13 cellular contexts compared by ENCODE assay signal in the genomic region with DNA sequence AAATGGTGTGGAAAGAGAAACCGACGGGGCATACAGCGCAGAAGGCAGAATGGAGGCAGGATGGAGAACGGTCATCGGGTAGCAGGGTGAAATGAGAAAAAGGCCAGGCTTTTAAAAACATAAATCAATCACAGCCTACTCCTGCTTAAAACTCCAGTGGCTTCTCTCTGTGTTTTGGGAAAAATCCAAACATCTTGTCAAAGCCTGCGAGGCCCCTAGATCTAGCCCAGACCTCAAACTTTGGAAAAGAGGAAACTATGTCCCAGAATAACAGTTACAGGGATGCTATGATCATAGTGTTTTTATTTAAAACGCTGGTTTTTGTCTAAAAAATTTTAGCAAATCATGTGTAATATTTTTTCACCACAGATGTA. TPM values are rescaled to one million over a fixed set of nuclear protein-coding genes. Genes with fewer than 3 reads are reported as not detected.
DNase-seq lines count a peak whose midpoint lies in the region; ATAC-seq and TF ChIP-seq lines count a peak whose summit lies in the region.
"Had no signal": no experiment of that assay in that cellular context is flagged by ENCODE, and none has a peak within 500 bp of the region (broad histone marks: within the 10 kb centered on the region; RNA-seq: fewer than 3 reads in every experiment).

No MANE protein-coding gene starts in this region.

- H3K4me3 ChIP-seq in adipocyte (ENCODE audit: low read length) = no peak overlapping the region
- no peak overlapping the region for H3K4me3 ChIP-seq in esophagus squamous epithelium

- no peak for ATAC-seq in GM18907 (IDR thresholded peaks at IDR 0.05; ENCODE audit: unreplicated experiment)
- ATAC-seq: stimulated activated naive CD8-positive, alpha-beta T cell treated with anti-CD3 and anti-CD28 coated beads, Interleukin-15, amount 100 ng/mL, for 72 hours had no signal

- H3K27ac ChIP-seq in esophagus squamous epithelium = peak overlapping the region; percentile 45 to 91 (median 84)
- H3K27ac ChIP-seq: parathyroid adenoma had no signal

- H3K36me3 Mint-ChIP-seq in nephron (ENCODE audit: low read depth) (no peaks in the 10 kb centered on the region), type B pancreatic cell (no peaks in the 10 kb centered on the region)

- intact Hi-C loops in esophagus squamous epithelium (cut with DNase I) = no loop called here

- WGBS in esophagus squamous epithelium, 2 donors = 60 to 76% methylated on average over 7 of the region's 7 CpGs

- no peak for DNase-seq in adipocyte (ENCODE audit: low read depth)
- DNase-seq in esophagus squamous epithelium (lab: John Stamatoyannopoulos, UW) = no peak
- DNase-seq in type B pancreatic cell (ENCODE audit: extremely low spot score, unreplicated experiment) = no peak
- DNase-seq in mucosa of gallbladder (ENCODE audit: low spot score) = no peak
- no peak for DNase-seq in hippocampal formation (lab: John Stamatoyannopoulos, UW)
- DNase-seq: activated CD4-positive, alpha-beta T cell treated with anti-CD3 and anti-CD28 coated beads, Interleukin-2, amount 50 U/mL, for 48 hours; kidney glomerular epithelial cell; OCI-M1; stimulated activated naive CD8-positive, alpha-beta T cell treated with anti-CD3 and anti-CD28 coated beads, Interleukin-15, amount 100 ng/mL, for 72 hours had no signal

- H3K4me1 ChIP-seq in adipocyte (ENCODE audit: control insufficient read depth, insufficient read depth, low read length) = peaks cover 53% of the 10 kb centered on the region
- peaks cover 14 to 74% (median 49%) of the 10 kb centered on the region in 3 donors for H3K4me1 ChIP-seq in esophagus squamous epithelium

- H3K27me3 Mint-ChIP-seq in nephron (ENCODE audit: low read depth) (no peaks in the 10 kb centered on the region), type B pancreatic cell (no peaks in the 10 kb centered on the region)

- peak overlapping the region; percentile 4 for H3K9ac ChIP-seq in adipocyte (ENCODE audit: low read length)
- H3K9ac ChIP-seq: parathyroid adenoma had no signal

- H3K27ac Mint-ChIP-seq in nephron (peak overlapping the region; percentile 99), type B pancreatic cell (peak overlapping the region; percentile 67)
- H3K27ac Mint-ChIP-seq: stimulated activated naive CD8-positive, alpha-beta T cell treated with anti-CD3 and anti-CD28 coated beads, Interleukin-15, amount 100 ng/mL, for 72 hours had no signal

- H3K27me3 ChIP-seq in adipocyte (replicated peaks; ENCODE audit: control insufficient read depth, insufficient read depth, low read length) = no peaks in the 10 kb centered on the region
- H3K27me3 ChIP-seq in esophagus squamous epithelium = no peaks in the 10 kb centered on the region

- no peaks in the 10 kb centered on the region for H3K36me3 ChIP-seq in adipocyte (ENCODE audit: control insufficient read depth, insufficient read depth, low read length, severe bottlenecking)
- H3K36me3 ChIP-seq in esophagus squamous epithelium = no peaks in the 10 kb centered on the region

- H3K4me3 Mint-ChIP-seq in nephron (peak overlapping the region; percentile 50 to 66 (median 65)), type B pancreatic cell (peak overlapping the region; percentile 63)
- H3K4me3 Mint-ChIP-seq: stimulated activated naive CD8-positive, alpha-beta T cell treated with anti-CD3 and anti-CD28 coated beads, Interleukin-15, amount 100 ng/mL, for 72 hours had no signal

- no peak for TF ChIP-seq CTCF in esophagus squamous epithelium (IDR thresholded peaks at IDR 0.05)
- TF ChIP-seq CTCF in nephron (IDR thresholded peaks at IDR 0.05; ENCODE audit: unreplicated experiment in 3 of 3) = no peak
- no peak for TF ChIP-seq CTCF in type B pancreatic cell (conservative IDR thresholded peaks at IDR 0.05)

- H3K9me3 Mint-ChIP-seq in nephron (no peaks in the 10 kb centered on the region), type B pancreatic cell (no peaks in the 10 kb centered on the region)
- H3K9me3 Mint-ChIP-seq: stimulated activated naive CD8-positive, alpha-beta T cell treated with anti-CD3 and anti-CD28 coated beads, Interleukin-15, amount 100 ng/mL, for 72 hours had no signal

- H3K9me3 ChIP-seq in adipocyte (ENCODE audit: control insufficient read depth, low read length) = no peaks in the 10 kb centered on the region
- H3K9me3 ChIP-seq in esophagus squamous epithelium = no peaks in the 10 kb centered on the region

- TF ChIP-seq POLR2A in esophagus squamous epithelium (IDR thresholded peaks at IDR 0.05) = no peak

- H3K4me1 Mint-ChIP-seq in nephron (peaks cover 85% of the 10 kb centered on the region), type B pancreatic cell (ENCODE audit: unreplicated experiment) (peaks cover 70% of the 10 kb centered on the region)
- H3K4me1 Mint-ChIP-seq: stimulated activated naive CD8-positive, alpha-beta T cell treated with anti-CD3 and anti-CD28 coated beads, Interleukin-15, amount 100 ng/mL, for 72 hours had no signal

RNA-seq across cellular contexts. Expression of a gene that starts 41.1 kb away (rescaled TPM):
- total RNA-seq in esophagus squamous epithelium = 10 to 100 TPM in 3 of 4 donors, 1 to 10 TPM in 1; 8.8 to 70.8 (median 47.9) TPM
- 5.4 and 7.8 TPM in 2 replicates for total RNA-seq in type B pancreatic cell (ENCODE audit: low replicate concordance)
- total RNA-seq in mucosa of gallbladder = 47.6 TPM
- total RNA-seq: T-helper 2 cell treated with Interferon-gamma antibody and Interleukin-4, amounts not matched to agents 100 ng/mL and 5 ng/mL, for 36 hours had no signal
